ENCODE assay signal across 18 cellular contexts in genomic region chrX:24204958-24205357, GRCh38. TPM values are rescaled to one million over a fixed set of nuclear protein-coding genes. Genes with fewer than 3 reads are reported as not detected.
DNase-seq lines count a peak whose midpoint lies in the region; ATAC-seq, FAIRE-seq and TF ChIP-seq lines count a peak whose summit lies in the region.
"Had no signal": no experiment of that assay in that cellular context is flagged by ENCODE, and none has a peak within 500 bp of the region (broad histone marks: within the 10 kb centered on the region; RNA-seq: fewer than 3 reads in every experiment).

No MANE protein-coding gene starts in this region.

- in situ Hi-C loops in G401 (cut with HindIII; ENCODE audit: low sequenced_read_pairs), result no loop called here

- peaks cover 49% of the 10 kb centered on the region for H3K36me3 Mint-ChIP-seq in activated B cell treated with CpG ODN at 0.5 μM for 24 hours (ENCODE audit: low read depth)
- peaks cover 50% of the 10 kb centered on the region for H3K36me3 Mint-ChIP-seq in nephron progenitor cell (ENCODE audit: low read depth)

- intact Hi-C loops in activated B cell treated with CpG ODN at 0.5 μM for 24 hours (cut with micrococcal nuclease), result loop anchor here (5.0 kb wide), 2 partner anchors 38 to 53 kb away; no protein-coding TSS in a partner anchor

- TF ChIP-seq CTCF in activated B cell treated with CpG ODN at 0.5 μM for 24 hours (IDR thresholded peaks at IDR 0.05) (no peak), nephron progenitor cell (IDR thresholded peaks at IDR 0.05) (no peak)

- H3K27me3 Mint-ChIP-seq in activated B cell treated with CpG ODN at 0.5 μM for 24 hours, result no peaks in the 10 kb centered on the region
- no peaks in the 10 kb centered on the region for H3K27me3 Mint-ChIP-seq in nephron progenitor cell (ENCODE audit: low read depth, poor library complexity)

- no peak for ATAC-seq in activated B cell treated with CpG ODN at 0.5 μM for 24 hours (ENCODE audit: low read depth)
- ATAC-seq: body of pancreas, K562 had no signal

- FAIRE-seq in GM18507 (lab: Jason Lieb, UNC), result peak; percentile 5
- FAIRE-seq: K562 had no signal

- POLR2A ChIA-PET in activated B cell treated with CpG ODN at 0.5 μM for 24 hours (lab: Charles Lee), result no interaction called here

- H3K4me3 Mint-ChIP-seq in activated B cell treated with CpG ODN at 0.5 μM for 24 hours, result no peak overlapping the region
- no peak overlapping the region for H3K4me3 Mint-ChIP-seq in nephron progenitor cell

- peak; percentile 22 for DNase-seq in NOMO-1 treated with DMSO at 0.1 percent for 48 hours (lab: John Stamatoyannopoulos, UW; ENCODE audit: unreplicated experiment)
- no peak for DNase-seq in NOMO-1 treated with dmso at 0.1 percent for 144 hours (lab: John Stamatoyannopoulos, UW; ENCODE audit: unreplicated experiment)
- DNase-seq in GM18507 (ENCODE audit: extremely low spot score, insufficient read length, low read depth), result no peak
- DNase-seq in activated B cell treated with CpG ODN at 0.5 μM for 24 hours, result no peak
- DNase-seq in nephron progenitor cell, result no peak
- DNase-seq in G401 (ENCODE audit: low spot score), result no peak
- DNase-seq in T1000 (lab: John Stamatoyannopoulos, UW), result no peak
- no peak for DNase-seq in EL
- DNase-seq: 8988T; activated CD8-positive, alpha-beta memory T cell treated with anti-CD3 and anti-CD28 coated beads, Interleukin-2, amount 50 U/mL, for 4 hours; activated naive CD4-positive, alpha-beta T cell treated with anti-CD3 and anti-CD28 coated beads, Interleukin-2, amount 50 U/mL, for 16 hours; body of pancreas; DMS153; NCI-H1092 treated with DMSO at 0.1 percent for 48 hours; NCI-H2081; stimulated activated CD4-positive, alpha-beta T cell treated with anti-CD3 and anti-CD28 coated beads, Interleukin-2, amount 100 ng/mL, for 24 hours; T-helper 9 cell had no signal

- CTCF ChIA-PET in activated B cell treated with CpG ODN at 0.5 μM for 24 hours (lab: Charles Lee), result no interaction called here

- H3K9me3 Mint-ChIP-seq in activated B cell treated with CpG ODN at 0.5 μM for 24 hours, result no peaks in the 10 kb centered on the region
- no peaks in the 10 kb centered on the region for H3K9me3 Mint-ChIP-seq in nephron progenitor cell

- H3K27ac Mint-ChIP-seq in activated B cell treated with CpG ODN at 0.5 μM for 24 hours (peak overlapping the region; percentile 74), nephron progenitor cell (peak overlapping the region; percentile 55)

- peaks cover 31% of the 10 kb centered on the region for H3K4me1 Mint-ChIP-seq in activated B cell treated with CpG ODN at 0.5 μM for 24 hours
- peaks cover 7% of the 10 kb centered on the region for H3K4me1 Mint-ChIP-seq in nephron progenitor cell

RNA-seq across cellular contexts. Expression of gene ZFX, which starts 55.4 kb away (rescaled TPM):
- total RNA-seq in activated B cell treated with CpG ODN at 0.5 μM for 24 hours, result 55.4 and 67.0 TPM in 2 replicates
- 10.8 and 14.2 TPM in 2 replicates for total RNA-seq in G401 (2014; rRNA removed; shearing (Covaris generic))
